ENCODE assay signal across 29 cellular contexts in the genomic region with DNA sequence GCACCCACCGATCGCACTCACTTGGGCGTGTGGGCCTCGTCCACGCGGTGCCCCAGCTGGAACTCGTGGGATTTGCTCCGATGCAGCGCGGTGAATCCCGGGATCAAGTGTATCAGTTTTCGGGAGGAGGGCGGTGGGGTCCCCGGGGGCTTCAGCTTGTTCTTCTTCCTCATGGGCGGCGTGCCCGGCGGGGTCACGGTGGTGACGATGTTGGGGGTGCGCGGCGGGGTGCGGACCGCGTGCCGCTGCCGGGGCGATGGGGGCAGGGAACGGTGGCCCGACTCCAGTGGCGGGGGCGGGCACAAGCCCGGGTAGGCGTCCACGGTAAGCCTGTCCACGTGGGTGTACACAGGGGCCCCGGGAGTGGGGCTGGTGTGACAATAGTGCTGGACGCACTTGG.
"Had no signal": no experiment of that assay in that cellular context is flagged by ENCODE, and none has a peak within 500 bp of the region (broad histone marks: within the 10 kb centered on the region; RNA-seq: fewer than 3 reads in every experiment).

No MANE protein-coding gene starts in this region.

- ATAC-seq: activated CD4-positive, alpha-beta T cell treated with anti-CD3 and anti-CD28 coated beads for 36 hours; activated CD8-positive, alpha-beta memory T cell treated with anti-CD3 and anti-CD28 coated beads, Interleukin-2, amount 10 ng/mL, durations not matched to agents 7 days and 5 days; activated CD8-positive, alpha-beta T cell treated with anti-CD3 and anti-CD28 coated beads, Interleukin-2, amount 10 ng/mL, durations not matched to agents 7 days and 5 days; activated naive CD8-positive, alpha-beta T cell treated with anti-CD3 and anti-CD28 coated beads, Interleukin-2, amount 50 U/mL, for 24 hours; body of pancreas; effector memory CD8-positive, alpha-beta T cell; T-helper 17 cell had no signal

- DNase-seq: activated CD4-positive, alpha-beta memory T cell treated with anti-CD3 and anti-CD28 coated beads for 36 hours; activated CD4-positive, alpha-beta T cell treated with anti-CD3 and anti-CD28 coated beads for 36 hours; activated CD4-positive, alpha-beta T cell treated with anti-CD3 and anti-CD28 coated beads, Interleukin-2, amount 10 ng/mL, durations not matched to agents 24 days and 14 days; activated CD4-positive, CD25-positive, alpha-beta regulatory T cell; activated CD4-positive, CD25-positive, alpha-beta regulatory T cell treated with anti-CD3 and anti-CD28 coated beads, Interleukin-2, amount 50 U/mL, for 72 hours; activated CD8-positive, alpha-beta memory T cell treated with anti-CD3 and anti-CD28 coated beads, Interleukin-2, amount 10 ng/mL, durations not matched to agents 7 days and 5 days; activated CD8-positive, alpha-beta memory T cell treated with anti-CD3 and anti-CD28 coated beads, Interleukin-2, amount 50 U/mL, for 4 hours; activated CD8-positive, alpha-beta T cell treated with anti-CD3 and anti-CD28 coated beads, Interleukin-2, amount 10 ng/mL, durations not matched to agents 7 days and 5 days; activated effector memory CD4-positive, alpha-beta T cell treated with anti-CD3 and anti-CD28 coated beads, Interleukin-2, amount 50 U/mL, for 16 hours; activated naive CD4-positive, alpha-beta T cell treated with anti-CD3 and anti-CD28 coated beads for 36 hours; activated naive CD8-positive, alpha-beta T cell treated with anti-CD3 and anti-CD28 coated beads for 36 hours; activated naive CD8-positive, alpha-beta T cell treated with anti-CD3 and anti-CD28 coated beads, Interleukin-2, amount 50 U/mL, for 24 hours; activated T-cell treated with anti-CD3 and anti-CD28 coated beads, Interleukin-2, amount 50 U/mL, for 1 hour; activated T-cell treated with anti-CD3 and anti-CD28 coated beads, Interleukin-2, amount 50 U/mL, for 48 hours; adrenal gland; amygdala; aorta; body of pancreas; cortex of kidney; dermis blood vessel endothelial cell; effector CD4-positive, alpha-beta T cell; effector memory CD8-positive, alpha-beta T cell; foreskin fibroblast; T-helper 1 cell; T-helper 17 cell had no signal

- H3K4me3 ChIP-seq: adrenal gland, body of pancreas had no signal

- H3K27ac Mint-ChIP-seq: activated CD4-positive, alpha-beta memory T cell treated with anti-CD3 and anti-CD28 coated beads for 36 hours; activated CD4-positive, alpha-beta T cell treated with anti-CD3 and anti-CD28 coated beads for 36 hours; activated CD4-positive, alpha-beta T cell treated with anti-CD3 and anti-CD28 coated beads, Interleukin-2, amount 10 ng/mL, durations not matched to agents 24 days and 14 days; activated CD8-positive, alpha-beta memory T cell treated with anti-CD3 and anti-CD28 coated beads, Interleukin-2, amount 10 ng/mL, durations not matched to agents 7 days and 5 days; activated CD8-positive, alpha-beta T cell treated with anti-CD3 and anti-CD28 coated beads, Interleukin-2, amount 10 ng/mL, durations not matched to agents 7 days and 5 days; activated naive CD4-positive, alpha-beta T cell treated with anti-CD3 and anti-CD28 coated beads for 36 hours; activated naive CD4-positive, alpha-beta T cell treated with anti-CD3 and anti-CD28 coated beads, Interleukin-2, amount 50 U/mL, for 24 hours; activated naive CD8-positive, alpha-beta T cell treated with anti-CD3 and anti-CD28 coated beads for 36 hours; activated naive CD8-positive, alpha-beta T cell treated with anti-CD3 and anti-CD28 coated beads, Interleukin-2, amount 50 U/mL, for 24 hours; activated T-helper 1 cell treated with anti-CD3 and anti-CD28 coated beads, Interleukin-12 subunit alpha, Interleukin-12 subunit beta, Interleukin-2, Interleukin-4 antibody, amounts not matched to agents 30 ng/mL and 10 ng/mL and 1 ng/mL, durations not matched to agents 14 hours and 24 hours and 36 hours; activated T-helper 2 cell treated with anti-CD3 and anti-CD28 coated beads, Interferon-gamma antibody, Interleukin-2, Interleukin-4, amounts not matched to agents 10 μg/mL and 5 μg/mL and 100 μg/mL, durations not matched to agents 14 hours and 24 hours and 36 hours; effector memory CD8-positive, alpha-beta T cell; T-helper 17 cell had no signal

- H3K4me3 Mint-ChIP-seq: activated CD4-positive, alpha-beta memory T cell treated with anti-CD3 and anti-CD28 coated beads for 36 hours; activated CD4-positive, alpha-beta T cell treated with anti-CD3 and anti-CD28 coated beads for 36 hours; activated CD4-positive, alpha-beta T cell treated with anti-CD3 and anti-CD28 coated beads, Interleukin-2, amount 10 ng/mL, durations not matched to agents 24 days and 14 days; activated CD8-positive, alpha-beta memory T cell treated with anti-CD3 and anti-CD28 coated beads, Interleukin-2, amount 10 ng/mL, durations not matched to agents 7 days and 5 days; activated CD8-positive, alpha-beta T cell treated with anti-CD3 and anti-CD28 coated beads, Interleukin-2, amount 10 ng/mL, durations not matched to agents 7 days and 5 days; activated naive CD4-positive, alpha-beta T cell treated with anti-CD3 and anti-CD28 coated beads for 36 hours; activated naive CD4-positive, alpha-beta T cell treated with anti-CD3 and anti-CD28 coated beads, Interleukin-2, amount 50 U/mL, for 24 hours; activated naive CD8-positive, alpha-beta T cell treated with anti-CD3 and anti-CD28 coated beads for 36 hours; activated naive CD8-positive, alpha-beta T cell treated with anti-CD3 and anti-CD28 coated beads, Interleukin-2, amount 50 U/mL, for 24 hours; activated T-helper 1 cell treated with anti-CD3 and anti-CD28 coated beads, Interleukin-12 subunit alpha, Interleukin-12 subunit beta, Interleukin-2, Interleukin-4 antibody, amounts not matched to agents 30 ng/mL and 10 ng/mL and 1 ng/mL, durations not matched to agents 14 hours and 24 hours and 36 hours; effector memory CD8-positive, alpha-beta T cell; T-helper 17 cell had no signal

- H3K9me3 ChIP-seq: adrenal gland, body of pancreas had no signal

- H3K4me1 Mint-ChIP-seq: activated CD4-positive, alpha-beta T cell treated with anti-CD3 and anti-CD28 coated beads for 36 hours; activated CD4-positive, alpha-beta T cell treated with anti-CD3 and anti-CD28 coated beads, Interleukin-2, amount 10 ng/mL, durations not matched to agents 24 days and 14 days; activated CD8-positive, alpha-beta memory T cell treated with anti-CD3 and anti-CD28 coated beads, Interleukin-2, amount 10 ng/mL, durations not matched to agents 7 days and 5 days; activated naive CD4-positive, alpha-beta T cell treated with anti-CD3 and anti-CD28 coated beads, Interleukin-2, amount 50 U/mL, for 24 hours; activated naive CD8-positive, alpha-beta T cell treated with anti-CD3 and anti-CD28 coated beads for 36 hours; activated naive CD8-positive, alpha-beta T cell treated with anti-CD3 and anti-CD28 coated beads, Interleukin-2, amount 50 U/mL, for 24 hours; T-helper 17 cell had no signal

- H3K27me3 ChIP-seq: adrenal gland, body of pancreas had no signal

- H3K36me3 Mint-ChIP-seq: activated CD4-positive, alpha-beta memory T cell treated with anti-CD3 and anti-CD28 coated beads for 36 hours; activated CD8-positive, alpha-beta memory T cell treated with anti-CD3 and anti-CD28 coated beads, Interleukin-2, amount 10 ng/mL, durations not matched to agents 7 days and 5 days; activated naive CD4-positive, alpha-beta T cell treated with anti-CD3 and anti-CD28 coated beads, Interleukin-2, amount 50 U/mL, for 24 hours; activated naive CD8-positive, alpha-beta T cell treated with anti-CD3 and anti-CD28 coated beads for 36 hours had no signal

- H3K4me1 ChIP-seq: adrenal gland, body of pancreas had no signal

- H3K27ac ChIP-seq: adrenal gland, body of pancreas, epithelial cell of prostate had no signal

- H3K36me3 ChIP-seq: adrenal gland had no signal

- H3K27me3 Mint-ChIP-seq: activated CD4-positive, alpha-beta memory T cell treated with anti-CD3 and anti-CD28 coated beads for 36 hours; activated CD4-positive, alpha-beta T cell treated with anti-CD3 and anti-CD28 coated beads, Interleukin-2, amount 10 ng/mL, durations not matched to agents 24 days and 14 days; activated CD8-positive, alpha-beta memory T cell treated with anti-CD3 and anti-CD28 coated beads, Interleukin-2, amount 10 ng/mL, durations not matched to agents 7 days and 5 days; activated naive CD4-positive, alpha-beta T cell treated with anti-CD3 and anti-CD28 coated beads, Interleukin-2, amount 50 U/mL, for 24 hours; activated naive CD8-positive, alpha-beta T cell treated with anti-CD3 and anti-CD28 coated beads for 36 hours; activated naive CD8-positive, alpha-beta T cell treated with anti-CD3 and anti-CD28 coated beads, Interleukin-2, amount 50 U/mL, for 24 hours; effector memory CD8-positive, alpha-beta T cell; T-helper 17 cell had no signal
